ENCODE assay signal across 8 cellular contexts in the genomic region with DNA sequence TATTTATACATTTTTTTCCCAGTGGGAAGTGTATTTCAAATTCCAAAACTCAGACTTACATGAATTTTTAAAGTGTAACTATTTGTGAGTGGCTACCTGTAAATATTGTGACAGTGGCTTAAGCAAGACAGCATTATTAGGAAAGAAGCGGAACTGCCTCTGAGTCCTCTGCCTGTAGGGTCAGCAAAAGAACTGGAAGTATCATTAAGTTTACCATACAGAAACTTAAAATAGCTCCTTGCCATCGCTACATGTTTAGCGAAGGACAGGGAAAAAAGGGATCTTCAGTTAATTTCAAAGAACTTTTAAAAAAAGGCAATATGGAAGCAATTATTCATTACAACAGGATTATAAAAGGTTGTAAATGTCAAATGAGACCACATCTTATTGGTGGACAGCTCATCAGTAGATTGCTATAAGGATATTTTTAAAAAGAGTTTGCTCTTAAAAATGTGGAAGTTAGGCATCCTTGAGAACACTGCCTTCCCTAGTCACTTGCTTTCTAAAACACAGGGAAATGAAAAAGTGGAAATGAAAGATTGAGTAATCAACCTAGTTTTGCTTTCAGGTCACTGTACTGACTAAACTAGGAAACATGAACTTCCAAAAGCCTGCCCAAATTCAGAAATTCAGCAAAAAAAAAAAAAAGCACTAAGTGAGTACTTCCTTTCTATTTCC. TPM values are rescaled to one million over a fixed set of nuclear protein-coding genes. Genes with fewer than 3 reads are reported as not detected.
DNase-seq lines count a peak whose midpoint lies in the region; ATAC-seq and TF ChIP-seq lines count a peak whose summit lies in the region.

No MANE protein-coding gene starts in this region.

- H3K27ac Mint-ChIP-seq in glutamatergic neuron (ENCODE audit: unreplicated experiment), result no peak overlapping the region

- peaks cover 5% of the 10 kb centered on the region for H3K4me1 Mint-ChIP-seq in glutamatergic neuron (ENCODE audit: low read depth, unreplicated experiment)

- no peaks in the 10 kb centered on the region for H3K9me3 Mint-ChIP-seq in glutamatergic neuron (ENCODE audit: unreplicated experiment)

- DNase-seq in GM03348 (ENCODE audit: low spot score) (peak; percentile 47), coronary artery (ENCODE audit: low spot score) (no peak), putamen (ENCODE audit: low spot score) (peak; percentile 18), glutamatergic neuron (no peak), HEK293T (ENCODE audit: extremely low spot score) (no peak), SHP77 treated with DMSO at 0.1 percent for 48 hours (lab: John Stamatoyannopoulos, UW) (no peak)
- DNase-seq in activated CD4-positive, alpha-beta T cell treated with anti-CD3 and anti-CD28 coated beads for 1 hour, result no peak

- POLR2A ChIA-PET in HEK293T (lab: Yijun Ruan, JAX), result no interaction called here

- TF ChIP-seq CTCF in coronary artery (IDR thresholded peaks at IDR 0.05) (no peak), glutamatergic neuron (IDR thresholded peaks at IDR 0.05; ENCODE audit: partially characterized antibody, unreplicated experiment) (no peak)

- no peak overlapping the region for H3K27ac ChIP-seq in coronary artery

- ATAC-seq in HG03521 (IDR thresholded peaks at IDR 0.05; ENCODE audit: unreplicated experiment), result peak; percentile 27

- no peaks in the 10 kb centered on the region for H3K36me3 Mint-ChIP-seq in glutamatergic neuron (ENCODE audit: unreplicated experiment)

- CTCF ChIA-PET in HEK293T (lab: Yijun Ruan, JAX), result no interaction called here

- no peak overlapping the region for H3K4me3 Mint-ChIP-seq in glutamatergic neuron (ENCODE audit: unreplicated experiment)

- H3K27me3 Mint-ChIP-seq in glutamatergic neuron (ENCODE audit: unreplicated experiment), result no peaks in the 10 kb centered on the region

- peak overlapping the region; percentile 31 for H3K4me3 ChIP-seq in coronary artery

TF ChIP-seq in HEK293T, 16 proteins besides CTCF, POLR2A, EP300 and RAD21:
- no peak for TF ChIP-seq HDGF (IDR thresholded peaks at IDR 0.05; ENCODE audit: borderline replicate concordance)
- TF ChIP-seq NFRKB (IDR thresholded peaks at IDR 0.05), result no peak
- TF ChIP-seq LEF1 (IDR thresholded peaks at IDR 0.05; ENCODE audit: borderline replicate concordance), result no peak
- TF ChIP-seq ARNT (IDR thresholded peaks at IDR 0.05), result no peak
- no peak for TF ChIP-seq CTBP1 (IDR thresholded peaks at IDR 0.05; ENCODE audit: borderline replicate concordance)
- no peak for TF ChIP-seq FOXA1 (IDR thresholded peaks at IDR 0.05)
- TF ChIP-seq, protein P1, sequence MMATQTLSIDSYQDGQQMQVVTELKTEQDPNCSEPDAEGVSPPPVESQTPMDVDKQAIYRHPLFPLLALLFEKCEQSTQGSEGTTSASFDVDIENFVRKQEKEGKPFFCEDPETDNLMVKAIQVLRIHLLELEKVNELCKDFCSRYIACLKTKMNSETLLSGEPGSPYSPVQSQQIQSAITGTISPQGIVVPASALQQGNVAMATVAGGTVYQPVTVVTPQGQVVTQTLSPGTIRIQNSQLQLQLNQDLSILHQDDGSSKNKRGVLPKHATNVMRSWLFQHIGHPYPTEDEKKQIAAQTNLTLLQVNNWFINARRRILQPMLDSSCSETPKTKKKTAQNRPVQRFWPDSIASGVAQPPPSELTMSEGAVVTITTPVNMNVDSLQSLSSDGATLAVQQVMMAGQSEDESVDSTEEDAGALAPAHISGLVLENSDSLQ (IDR thresholded peaks at IDR 0.05), result no peak
TF ChIP-seq in HEK293T: peak in this region for 0.

RNA-seq across cellular contexts. Expression of a gene that starts 39.2 kb away (rescaled TPM):
- total RNA-seq in glutamatergic neuron (ENCODE audit: unreplicated experiment), result 35.0 TPM

RNA-seq across cellular contexts. Expression of a gene that starts 39.3 kb away (rescaled TPM):
- total RNA-seq in glutamatergic neuron (ENCODE audit: unreplicated experiment), result 15.8 TPM

RNA-seq across cellular contexts. Expression of a gene that starts 52.8 kb away (rescaled TPM):
- 0.56 TPM for total RNA-seq in glutamatergic neuron (ENCODE audit: unreplicated experiment)

Comparison
In these comparisons a context has a peak if more than half of its experiments do, and no peak if none do; other contexts are left out.
1. DNase-seq: peak in GM03348 (single experiment) and putamen (single experiment); none in coronary artery (single experiment), glutamatergic neuron (single experiment), HEK293T (single experiment), SHP77 treated with DMSO at 0.1 percent for 48 hours (single experiment) and activated CD4-positive, alpha-beta T cell treated with anti-CD3 and anti-CD28 coated beads for 1 hour (single experiment).